21 cellular contexts compared by ENCODE assay signal in genomic region chr18:77548790-77549420, GRCh38.
DNase-seq lines count a peak whose midpoint lies in the region; ATAC-seq and TF ChIP-seq lines count a peak whose summit lies in the region.
"Had no signal": no experiment of that assay in that cellular context is flagged by ENCODE, and none has a peak within 500 bp of the region (broad histone marks: within the 10 kb centered on the region; RNA-seq: fewer than 3 reads in every experiment).

No MANE protein-coding gene starts in this region.

- no peaks in the 10 kb centered on the region for H3K4me1 ChIP-seq in Karpas-422 (ENCODE audit: low read length)
- no peaks in the 10 kb centered on the region for H3K4me1 ChIP-seq in esophagus muscularis mucosa
- H3K4me1 ChIP-seq in mammary epithelial cell (ENCODE audit: insufficient read depth, low read length): no peaks in the 10 kb centered on the region
- H3K4me1 ChIP-seq: A549, BE2C, HAP-1 had no signal

- H2AFZ ChIP-seq in Karpas-422 (ENCODE audit: low read length): no peak overlapping the region
- no peak overlapping the region for H2AFZ ChIP-seq in mammary epithelial cell (ENCODE audit: low read depth, low read length)
- H2AFZ ChIP-seq: GM23338 had no signal

- H3K9ac ChIP-seq in Karpas-422 (ENCODE audit: low read length): no peak overlapping the region
- H3K9ac ChIP-seq in mammary epithelial cell (ENCODE audit: insufficient read depth, low read length): no peak overlapping the region
- H3K9ac ChIP-seq: BLaER1 treated with 17β-estradiol and CSF1 and Interleukin-3, amounts not matched to agents 10 nM and 100 nM had no signal

- 54% methylated on average over 5 of the region's 8 CpGs for WGBS in esophagus muscularis mucosa
- WGBS in mammary epithelial cell (ENCODE audit: low coverage, missing lambda C conversion rate): 45% methylated on average over 7 of the region's 8 CpGs

- H3K4me2 ChIP-seq in Karpas-422 (ENCODE audit: low read depth, low read length, poor library complexity, severe bottlenecking): no peak overlapping the region
- no peak overlapping the region for H3K4me2 ChIP-seq in mammary epithelial cell (ENCODE audit: insufficient read depth, low read depth, low read length)
- H3K4me2 ChIP-seq: A549; BLaER1 treated with 17β-estradiol and CSF1 and Interleukin-3, amounts not matched to agents 10 nM and 100 nM; GM23338 had no signal

- intact Hi-C loops in left ventricle myocardium superior (cut with micrococcal nuclease) (no loop called here), Right ventricle myocardium superior (cut with DNase I) (no loop called here), esophagus muscularis mucosa (cut with DNase I) (no loop called here), mammary epithelial cell (cut with micrococcal nuclease) (no loop called here)

- in situ Hi-C loops in mammary epithelial cell (cut with MboI; ENCODE audit: low sequenced_read_pairs in 2 of 2): no loop called here

- TF ChIP-seq EP300 in esophagus muscularis mucosa (IDR thresholded peaks at IDR 0.05): no peak

- H3K36me3 ChIP-seq in Karpas-422 (ENCODE audit: insufficient read depth, low read length): no peaks in the 10 kb centered on the region
- H3K36me3 ChIP-seq in esophagus muscularis mucosa: no peaks in the 10 kb centered on the region
- no peaks in the 10 kb centered on the region for H3K36me3 ChIP-seq in mammary epithelial cell (ENCODE audit: insufficient read depth, low read length)
- H3K36me3 ChIP-seq: BE2C; BLaER1 treated with 17β-estradiol and CSF1 and Interleukin-3, amounts not matched to agents 10 nM and 100 nM; HAP-1 had no signal

- peak; percentile 39 for DNase-seq in left ventricle myocardium superior
- no peak for DNase-seq in Right ventricle myocardium superior
- DNase-seq in Karpas-422: peak; percentile 10
- peak; percentile 57 for DNase-seq in esophagus muscularis mucosa (ENCODE audit: extremely low spot score)
- no peak for DNase-seq in erythroblast (lab: John Stamatoyannopoulos, UW)
- DNase-seq in MV-4-11 (lab: John Stamatoyannopoulos, UW): no peak
- DNase-seq in mammary epithelial cell: no peak
- DNase-seq: 8988T; ACHN; AML-193; BE2C; Calu3; CD4-positive, alpha-beta memory T cell; COR-L47; DMS153; DND-41; HFFc6 had no signal

- dilution Hi-C loops in mammary epithelial cell (cut with HindIII; ENCODE audit: low sequenced_read_pairs): no loop called here

- no peaks in the 10 kb centered on the region for H3K79me2 ChIP-seq in Karpas-422 (ENCODE audit: low read length)
- H3K79me2 ChIP-seq in mammary epithelial cell (ENCODE audit: insufficient read depth, low read length): no peaks in the 10 kb centered on the region

- H4K20me1 ChIP-seq in Karpas-422 (ENCODE audit: insufficient read depth, low read depth, low read length): no peaks in the 10 kb centered on the region; the same call in 1 of the 2 replicates
- no peaks in the 10 kb centered on the region for H4K20me1 ChIP-seq in mammary epithelial cell (ENCODE audit: insufficient read depth, low read length)
- H4K20me1 ChIP-seq: BLaER1 treated with 17β-estradiol and CSF1 and Interleukin-3, amounts not matched to agents 10 nM and 100 nM had no signal

- no TSS peak for BruUV-seq in mammary epithelial cell (replicated peaks; lab: Mats Ljungman, UMichigan)

- TF ChIP-seq POLR2A in esophagus muscularis mucosa (IDR thresholded peaks at IDR 0.05; ENCODE audit: low read depth): no peak
- no peak for TF ChIP-seq POLR2A in erythroblast (IDR thresholded peaks at IDR 0.05; ENCODE audit: low read length)

- ATAC-seq in left ventricle myocardium superior: peak; percentile 19
- ATAC-seq in Right ventricle myocardium superior (ENCODE audit: poor library complexity): no peak
- ATAC-seq: A549, GM23338 had no signal

- H3K9me2 ChIP-seq in Karpas-422 (replicated peaks; ENCODE audit: insufficient read depth, low read length): no peaks in the 10 kb centered on the region

- H3K27me3 ChIP-seq in Karpas-422 (ENCODE audit: low read length): no peaks in the 10 kb centered on the region
- H3K27me3 ChIP-seq in esophagus muscularis mucosa: no peaks in the 10 kb centered on the region
- no peaks in the 10 kb centered on the region for H3K27me3 ChIP-seq in mammary epithelial cell (ENCODE audit: insufficient read depth, low read length)
- H3K27me3 ChIP-seq: BE2C; BLaER1 treated with 17β-estradiol and CSF1 and Interleukin-3, amounts not matched to agents 10 nM and 100 nM had no signal

- no peaks in the 10 kb centered on the region for H3K9me3 ChIP-seq in Karpas-422 (ENCODE audit: low read length)
- no peaks in the 10 kb centered on the region for H3K9me3 ChIP-seq in esophagus muscularis mucosa
- H3K9me3 ChIP-seq in mammary epithelial cell (replicated peaks; ENCODE audit: insufficient read depth, low read length): peaks cover 19% of the 10 kb centered on the region
- H3K9me3 ChIP-seq: A549, BE2C, HAP-1 had no signal

- no peak for TF ChIP-seq CTCF in esophagus muscularis mucosa (IDR thresholded peaks at IDR 0.05)
- no peak for TF ChIP-seq CTCF in mammary epithelial cell (conservative IDR thresholded peaks at IDR 0.05 in 1 of 2, IDR thresholded peaks at IDR 0.05 in 1 of 2; ENCODE audit: extremely low read depth in 1 of 2, insufficient read depth in 1 of 2, low read depth in 1 of 2, low read length in 2 of 2)

- CTCF ChIA-PET in mammary epithelial cell (lab: Charles Lee; ENCODE audit: low non-redundant PET): no interaction called here

- H3K4me3 ChIP-seq in Karpas-422 (ENCODE audit: low read length) (no peak overlapping the region), esophagus muscularis mucosa (no peak overlapping the region), mammary epithelial cell (replicated peaks in 1 of 3; ENCODE audit: insufficient read depth in 1 of 3, low read depth in 2 of 3, low read length in 3 of 3) (no peak overlapping the region)
- H3K4me3 ChIP-seq: A549; BLaER1 treated with 17β-estradiol and CSF1 and Interleukin-3, amounts not matched to agents 10 nM and 100 nM; GM23338; HAP-1 had no signal

- no peak overlapping the region for H3K27ac ChIP-seq in Karpas-422 (ENCODE audit: low read length)
- no peak overlapping the region for H3K27ac ChIP-seq in esophagus muscularis mucosa (replicated peaks in 1 of 4)
- no peak overlapping the region for H3K27ac ChIP-seq in mammary epithelial cell (ENCODE audit: insufficient read depth, low read depth, low read length)
- H3K27ac ChIP-seq: A549; BLaER1 treated with 17β-estradiol and CSF1 and Interleukin-3, amounts not matched to agents 10 nM and 100 nM had no signal

Comparison
In these comparisons a context has a peak if more than half of its experiments do, and no peak if none do; other contexts are left out.
1. DNase-seq: peak in left ventricle myocardium superior (single experiment), Karpas-422 (single experiment) and esophagus muscularis mucosa (single experiment); none in Right ventricle myocardium superior (single experiment), erythroblast (0 of 2), MV-4-11 (single experiment) and mammary epithelial cell (single experiment).